In genomic region chr16:11976850-11977205, GRCh38 we compare ENCODE assay signal across 9 cellular contexts. TPM values are rescaled to one million over a fixed set of nuclear protein-coding genes. Genes with fewer than 3 reads are reported as not detected.
DNase-seq lines count a peak whose midpoint lies in the region; ATAC-seq and TF ChIP-seq lines count a peak whose summit lies in the region.
"Had no signal": no experiment of that assay in that cellular context is flagged by ENCODE, and none has a peak within 500 bp of the region (broad histone marks: within the 10 kb centered on the region; RNA-seq: fewer than 3 reads in every experiment).

No MANE protein-coding gene starts in this region.

- no peaks in the 10 kb centered on the region for H3K36me3 ChIP-seq in IMR-90 (ENCODE audit: control insufficient read depth, insufficient read depth, low read length)
- H3K36me3 ChIP-seq in naive thymus-derived CD4-positive, alpha-beta T cell (ENCODE audit: control insufficient read depth in 2 of 3, insufficient read depth in 3 of 3, low read length in 3 of 3): peaks cover 0 to 8% (median 0%) of the 10 kb centered on the region in 3 experiments

- H3K79me1 ChIP-seq in IMR-90 (ENCODE audit: low read depth in 1 of 2, low read length in 2 of 2): peaks cover 24 to 58% of the 10 kb centered on the region in 2 experiments

- no peak overlapping the region for H2BK15ac ChIP-seq in IMR-90 (ENCODE audit: low read depth, low read length)

- peak overlapping the region; percentile 71; the same call in 1 of the 2 replicates for H3K23ac ChIP-seq in IMR-90 (ENCODE audit: low read depth, low read length)

- H3K27me3 Mint-ChIP-seq in naive thymus-derived CD4-positive, alpha-beta T cell: no peaks in the 10 kb centered on the region

- H3K27ac Mint-ChIP-seq in naive thymus-derived CD4-positive, alpha-beta T cell: peak overlapping the region; percentile 60 to 97 (median 93)

- no peak overlapping the region for H2BK120ac ChIP-seq in IMR-90 (ENCODE audit: low read depth, low read length)

- H3K9me3 ChIP-seq in IMR-90 (ENCODE audit: control insufficient read depth, insufficient read depth, low read length): no peaks in the 10 kb centered on the region
- no peaks in the 10 kb centered on the region for H3K9me3 ChIP-seq in naive thymus-derived CD4-positive, alpha-beta T cell (ENCODE audit: control insufficient read depth in 2 of 3, low read length in 3 of 3)

- H3K4ac ChIP-seq in IMR-90 (ENCODE audit: low read depth, low read length): peak overlapping the region; percentile 78

- peak overlapping the region; percentile 80 for H3K4me3 ChIP-seq in GM12864 (ENCODE audit: low read depth, low read length)
- H3K4me3 ChIP-seq in IMR-90 (ENCODE audit: insufficient read depth, low read depth, low read length): peak overlapping the region; percentile 100
- H3K4me3 ChIP-seq in naive thymus-derived CD4-positive, alpha-beta T cell (ENCODE audit: low read length): peak overlapping the region; percentile 71

- TF ChIP-seq POLR2A in IMR-90 (IDR thresholded peaks at IDR 0.05; ENCODE audit: low read depth, low read length): no peak

- H2AFZ ChIP-seq in IMR-90 (replicated peaks; ENCODE audit: low read length, poor library complexity): peak overlapping the region; percentile 89

- dilution Hi-C loops in IMR-90 (cut with HindIII; ENCODE audit: low sequenced_read_pairs, unreplicated experiment): no loop called here

- H3K4me1 ChIP-seq in IMR-90 (ENCODE audit: control insufficient read depth, insufficient read depth, low read length): peaks cover 3% of the 10 kb centered on the region; the same call in 1 of the 2 replicates
- H3K4me1 ChIP-seq in naive thymus-derived CD4-positive, alpha-beta T cell (ENCODE audit: control insufficient read depth in 2 of 2, insufficient read depth in 2 of 2, low read length in 2 of 2): peaks cover 11 to 19% of the 10 kb centered on the region in 2 donors

- WGBS in IMR-90 (ENCODE audit: extremely low coverage in 2 of 2, insufficient read length in 1 of 2), 2 experiments: 0% methylated on average over 8 of the region's 19 CpGs; no CpG with 5 or more reads in 1 of the 2 experiments

- CTCF ChIA-PET in IMR-90 (lab: Yijun Ruan, JAX): interaction anchor here (0.6 to 0.9 kb wide), 3 partner anchors 66 to 119 kb away, joined by 3 read pairs; no protein-coding TSS in a partner anchor
- CTCF ChIA-PET in naive thymus-derived CD4-positive, alpha-beta T cell (lab: Charles Lee): interaction anchor here (1.1 kb wide), 1 partner anchor 32 kb away, joined by 4 read pairs; no protein-coding TSS in a partner anchor

- no peak for ATAC-seq in IMR-90 (ENCODE audit: low read depth)
- no peak for ATAC-seq in naive thymus-derived CD4-positive, alpha-beta T cell

- no peak for TF ChIP-seq RAD21 in IMR-90 (IDR thresholded peaks at IDR 0.05; ENCODE audit: low read length)

- DNase-seq in GM12864 (ENCODE audit: low read depth) (no peak), IMR-90 (no peak), H4 (ENCODE audit: low spot score) (no peak), RPMI8226 (no peak), Kasumi-1 (lab: John Stamatoyannopoulos, UW) (no peak), activated gamma-delta T cell (lab: John Stamatoyannopoulos, UW) (no peak)
- no peak for DNase-seq in naive thymus-derived CD4-positive, alpha-beta T cell

- peak overlapping the region; percentile 79 for H2AK9ac ChIP-seq in IMR-90 (replicated peaks; ENCODE audit: low read depth, low read length, poor library complexity)

- no peaks in the 10 kb centered on the region for H3K27me3 ChIP-seq in IMR-90 (ENCODE audit: control insufficient read depth, insufficient read depth, low read length)
- no peaks in the 10 kb centered on the region for H3K27me3 ChIP-seq in naive thymus-derived CD4-positive, alpha-beta T cell (ENCODE audit: control insufficient read depth in 2 of 2, insufficient read depth in 2 of 2, low read length in 2 of 2)

- peak overlapping the region; percentile 67 for H3K9ac ChIP-seq in IMR-90 (ENCODE audit: low read depth, low read length)

- intact Hi-C loops in IMR-90 (cut with micrococcal nuclease): loop anchor here (1.0 to 10.0 kb wide), 6 partner anchors 22 to 122 kb away; partner anchors contain the start of gene RSL1D1
- intact Hi-C loops in naive thymus-derived CD4-positive, alpha-beta T cell (cut with micrococcal nuclease): loop anchor here (1.0 to 10.0 kb wide), 8 partner anchors 32 to 1942 kb away; partner anchors contain the start of genes RSL1D1 (in 2 of the 2), CLEC16A (in 1 of the 2), DEXI (in 1 of the 2) and NUBP1 (in 1 of the 2)

- H4K5ac ChIP-seq in IMR-90 (ENCODE audit: low read depth, low read length): no peak overlapping the region

- H2BK5ac ChIP-seq in IMR-90 (ENCODE audit: low read depth, low read length, poor library complexity, severe bottlenecking): peak overlapping the region; percentile 11

- no peaks in the 10 kb centered on the region; the same call in 1 of the 2 replicates for H4K20me1 ChIP-seq in IMR-90 (ENCODE audit: insufficient read depth, low read length)

- peak overlapping the region; percentile 24; the same call in 1 of the 2 replicates for H4K91ac ChIP-seq in IMR-90 (ENCODE audit: insufficient read depth, low read depth, low read length)

- no peak overlapping the region for H3K18ac ChIP-seq in IMR-90 (ENCODE audit: low read depth, low read length)

- H3K56ac ChIP-seq in IMR-90 (ENCODE audit: extremely low read depth, insufficient read depth, low read length): peak overlapping the region; percentile 54; the same call in 1 of the 2 replicates

- BruUV-seq in IMR-90 (replicated peaks; lab: Mats Ljungman, UMichigan): no TSS peak

- no peak overlapping the region for H2AK5ac ChIP-seq in IMR-90 (ENCODE audit: low read depth, low read length)

- peak overlapping the region; percentile 81; the same call in 1 of the 2 replicates for H3K14ac ChIP-seq in IMR-90 (replicated peaks; ENCODE audit: low read depth, low read length)

- peak overlapping the region; percentile 99 for H3K4me2 ChIP-seq in IMR-90 (ENCODE audit: low read depth, low read length)

- H3K4me3 Mint-ChIP-seq in naive thymus-derived CD4-positive, alpha-beta T cell: peak overlapping the region; percentile 85 to 99 (median 94)

- H4K8ac ChIP-seq in IMR-90 (ENCODE audit: low read depth in 2 of 2, low read length in 2 of 2): no peak overlapping the region; a peak in 1 of 4 replicates

- POLR2A ChIA-PET in IMR-90 (lab: Charles Lee; ENCODE audit: unreplicated experiment): interaction anchor here (0.5 to 1.0 kb wide), 4 partner anchors 12 to 43 kb away, joined by 3 to 7 read pairs (median 4); partner anchors contain the start of gene TNFRSF17
- POLR2A ChIA-PET in naive thymus-derived CD4-positive, alpha-beta T cell (lab: Charles Lee): interaction anchor here (0.7 to 1.6 kb wide), 12 partner anchors 9 to 826 kb away, joined by 3 to 6 read pairs (median 4); partner anchors contain the start of gene GSPT1

- in situ Hi-C loops in IMR-90 (cut with MboI; ENCODE audit: low sequenced_read_pairs): loop anchor here (5.0 kb wide), 1 partner anchor 80 kb away; no protein-coding TSS in a partner anchor

- H3K9me1 ChIP-seq in IMR-90 (ENCODE audit: insufficient read depth, low read length): 0 out of 2 replicates have a peak, but pooled peaks cover 3% of the 10 kb centered on the region

- no peak for TF ChIP-seq CTCF in GM12864 (IDR thresholded peaks at IDR 0.05; ENCODE audit: low read depth, low read length, missing control alignments)
- no peak for TF ChIP-seq CTCF in IMR-90 (conservative IDR thresholded peaks at IDR 0.05; ENCODE audit: low read depth, low read length)

- peaks cover 0 to 5% (median 3%) of the 10 kb centered on the region in 5 donors for H3K36me3 Mint-ChIP-seq in naive thymus-derived CD4-positive, alpha-beta T cell

- H3K9me3 Mint-ChIP-seq in naive thymus-derived CD4-positive, alpha-beta T cell: peaks cover 0 to 2% (median 0%) of the 10 kb centered on the region in 11 donors

- peaks cover 33 to 55% (median 42%) of the 10 kb centered on the region in 7 donors for H3K4me1 Mint-ChIP-seq in naive thymus-derived CD4-positive, alpha-beta T cell

- H3K27ac ChIP-seq in IMR-90 (ENCODE audit: insufficient read depth, low read length): peak overlapping the region; percentile 79
- peak overlapping the region; percentile 47 for H3K27ac ChIP-seq in cingulate gyrus (ENCODE audit: low read depth, low read length)
- peak overlapping the region; percentile 88 for H3K27ac ChIP-seq in naive thymus-derived CD4-positive, alpha-beta T cell (ENCODE audit: low read depth, low read length)

- no peak overlapping the region for H2BK20ac ChIP-seq in IMR-90 (ENCODE audit: low read depth, low read length)

TF ChIP-seq in IMR-90, 13 proteins besides CTCF, POLR2A, EP300 and RAD21 (continues in another document):
- TF ChIP-seq MAZ (IDR thresholded peaks at IDR 0.05; ENCODE audit: borderline replicate concordance, low read depth, low read length) (no peak), CHD1 (IDR thresholded peaks at IDR 0.05; ENCODE audit: low read depth, low read length) (no peak), MAFK (IDR thresholded peaks at IDR 0.05; ENCODE audit: low read depth, low read length) (no peak), NFE2L2 (IDR thresholded peaks at IDR 0.05; ENCODE audit: low read depth, low read length) (no peak)

RNA-seq across cellular contexts. Expression of gene SNX29, which starts 0.3 kb away (rescaled TPM):
- 14.7 and 21.3 TPM in 2 replicates for total RNA-seq in IMR-90 (2012; rRNA removed)
- 5.0 TPM in 2 replicates for polyA plus RNA-seq in IMR-90 (2012; rRNA removed)
- 3.6 and 4.0 TPM in 2 replicates for polyA plus RNA-seq in IMR-90 (2012; cell fraction: cytosol; rRNA removed)
- polyA plus RNA-seq in IMR-90 (2012; cell fraction: nucleus; rRNA removed; ENCODE audit: low replicate concordance): 3.2 and 5.4 TPM in 2 replicates
- total RNA-seq in naive thymus-derived CD4-positive, alpha-beta T cell: 10 to 100 TPM; 20.4 to 67.5 (median 36.6) TPM
- 10 to 100 TPM; 16.2 to 17.6 TPM for polyA plus RNA-seq in naive thymus-derived CD4-positive, alpha-beta T cell
- 3.8 and 4.8 TPM in 2 replicates for total RNA-seq in H4 (2014; rRNA removed; shearing (Covaris generic))

RNA-seq across cellular contexts. Expression of gene TNFRSF17, which starts 11.8 kb away (rescaled TPM):
- not detected in 2 replicates for total RNA-seq in IMR-90 (2012; rRNA removed)
- not detected in 2 replicates for polyA plus RNA-seq in IMR-90 (2012; rRNA removed)
- polyA plus RNA-seq in IMR-90 (2012; cell fraction: cytosol; rRNA removed): not detected in 2 replicates
- polyA plus RNA-seq in IMR-90 (2012; cell fraction: nucleus; rRNA removed; ENCODE audit: low replicate concordance): not detected in 2 replicates
- 1 to 10 TPM in 2 of 5 experiments, not detected in 3; 1.2 to 1.8 TPM for total RNA-seq in naive thymus-derived CD4-positive, alpha-beta T cell
- polyA plus RNA-seq in naive thymus-derived CD4-positive, alpha-beta T cell: not detected
- total RNA-seq in H4 (2014; rRNA removed; shearing (Covaris generic)): not detected in 2 replicates
- total RNA-seq: NCI-H460 had no signal

RNA-seq across cellular contexts. Expression of gene NPIPB2, which starts 35.0 kb away (rescaled TPM):
- total RNA-seq in IMR-90 (2012; rRNA removed): 1.4 and 2.2 TPM in 2 replicates
- polyA plus RNA-seq in IMR-90 (2012; rRNA removed): 7.7 and 13.4 TPM in 2 replicates
- 0.05 and 2.4 TPM in 2 replicates for polyA plus RNA-seq in IMR-90 (2012; cell fraction: cytosol; rRNA removed)
- 15.8 and 57.1 TPM in 2 replicates for polyA plus RNA-seq in IMR-90 (2012; cell fraction: nucleus; rRNA removed; ENCODE audit: low replicate concordance)
- 10 to 100 TPM; 13.7 to 31.0 (median 19.1) TPM for total RNA-seq in naive thymus-derived CD4-positive, alpha-beta T cell
- 1 to 10 TPM; 2.2 to 3.2 TPM for polyA plus RNA-seq in naive thymus-derived CD4-positive, alpha-beta T cell
- 1.0 TPM in 1 of 2 replicates, not detected in the other for total RNA-seq in H4 (2014; rRNA removed; shearing (Covaris generic))
